11 cellular contexts compared by ENCODE assay signal in genomic region chr4:77699731-77700210, GRCh38.
DNase-seq lines count a peak whose midpoint lies in the region; TF ChIP-seq lines count a peak whose summit lies in the region.
"Had no signal": no experiment of that assay in that cellular context is flagged by ENCODE, and none has a peak within 500 bp of the region (broad histone marks: within the 10 kb centered on the region; RNA-seq: fewer than 3 reads in every experiment).

No MANE protein-coding gene starts in this region.

- no peaks in the 10 kb centered on the region for H3K9me3 Mint-ChIP-seq in T-helper 2 cell treated with Interferon-gamma antibody and Interleukin-4, amounts not matched to agents 5 μg/mL and 100 μg/mL, for 36 hours
- H3K9me3 Mint-ChIP-seq: immature natural killer cell; stimulated activated naive CD8-positive, alpha-beta T cell treated with anti-CD3 and anti-CD28 coated beads, Interleukin-15, Interleukin-2, amounts not matched to agents 100 ng/mL and 50 ng/mL, for 24 hours had no signal

- H3K27me3 Mint-ChIP-seq in T-helper 2 cell treated with Interferon-gamma antibody and Interleukin-4, amounts not matched to agents 5 μg/mL and 100 μg/mL, for 36 hours (ENCODE audit: low read depth): peaks cover 26% of the 10 kb centered on the region
- H3K27me3 Mint-ChIP-seq: stimulated activated naive CD8-positive, alpha-beta T cell treated with anti-CD3 and anti-CD28 coated beads, Interleukin-15, Interleukin-2, amounts not matched to agents 100 ng/mL and 50 ng/mL, for 24 hours had no signal

- TF ChIP-seq POLR2A in ovary (IDR thresholded peaks at IDR 0.05): no peak

- no peak overlapping the region for H3K4me3 ChIP-seq in ovary

- no peaks in the 10 kb centered on the region for H3K9me3 ChIP-seq in ovary

- no peak overlapping the region for H3K27ac Mint-ChIP-seq in T-helper 2 cell treated with Interferon-gamma antibody and Interleukin-4, amounts not matched to agents 5 μg/mL and 100 μg/mL, for 36 hours
- H3K27ac Mint-ChIP-seq: activated CD8-positive, alpha-beta T cell treated with anti-CD3 and anti-CD28 coated beads, Interleukin-2, amount 10 ng/mL, durations not matched to agents 7 days and 5 days; stimulated activated naive CD8-positive, alpha-beta T cell treated with anti-CD3 and anti-CD28 coated beads, Interleukin-15, Interleukin-2, amounts not matched to agents 100 ng/mL and 50 ng/mL, for 24 hours had no signal

- DNase-seq in AG20443 (ENCODE audit: low spot score) (peak; percentile 38), HT-29 (ENCODE audit: low spot score) (peak; percentile 10), amniotic epithelial cell (ENCODE audit: low read depth) (peak; percentile 96), kidney tubule cell (ENCODE audit: low spot score) (peak; percentile 87), T-helper 9 cell (no peak), ovary (no peak), nucleus accumbens (lab: John Stamatoyannopoulos, UW) (no peak)
- no peak for DNase-seq in T-helper 2 cell treated with Interferon-gamma antibody and Interleukin-4, amounts not matched to agents 5 μg/mL and 100 μg/mL, for 36 hours (ENCODE audit: low spot score)
- DNase-seq: activated CD8-positive, alpha-beta T cell treated with anti-CD3 and anti-CD28 coated beads, Interleukin-2, amount 10 ng/mL, durations not matched to agents 7 days and 5 days; immature natural killer cell had no signal

- no peaks in the 10 kb centered on the region for H3K36me3 Mint-ChIP-seq in T-helper 2 cell treated with Interferon-gamma antibody and Interleukin-4, amounts not matched to agents 5 μg/mL and 100 μg/mL, for 36 hours (ENCODE audit: low read depth)

- H3K36me3 ChIP-seq in ovary: no peaks in the 10 kb centered on the region

- H3K27ac ChIP-seq in ovary: no peak overlapping the region

- TF ChIP-seq EP300 in ovary (IDR thresholded peaks at IDR 0.05): no peak

- H3K4me1 ChIP-seq in ovary (ENCODE audit: insufficient read depth): no peaks in the 10 kb centered on the region

- intact Hi-C loops in ovary (cut with DNase I): no loop called here

- H3K27me3 ChIP-seq in ovary: no peaks in the 10 kb centered on the region

- no peak for TF ChIP-seq CTCF in ovary (IDR thresholded peaks at IDR 0.05)

- no peaks in the 10 kb centered on the region for H3K4me1 Mint-ChIP-seq in T-helper 2 cell treated with Interferon-gamma antibody and Interleukin-4, amounts not matched to agents 5 μg/mL and 100 μg/mL, for 36 hours (ENCODE audit: low read depth)
- H3K4me1 Mint-ChIP-seq: immature natural killer cell had no signal

- no peak overlapping the region for H3K4me3 Mint-ChIP-seq in T-helper 2 cell treated with Interferon-gamma antibody and Interleukin-4, amounts not matched to agents 5 μg/mL and 100 μg/mL, for 36 hours
- H3K4me3 Mint-ChIP-seq: activated CD8-positive, alpha-beta T cell treated with anti-CD3 and anti-CD28 coated beads, Interleukin-2, amount 10 ng/mL, durations not matched to agents 7 days and 5 days; immature natural killer cell; stimulated activated naive CD8-positive, alpha-beta T cell treated with anti-CD3 and anti-CD28 coated beads, Interleukin-15, Interleukin-2, amounts not matched to agents 100 ng/mL and 50 ng/mL, for 24 hours had no signal

- 36 to 41% (median 41%) methylated on average over 3 of the region's 3 CpGs for WGBS in ovary, 3 donors

Comparison
In these comparisons a context has a peak if more than half of its experiments do, and no peak if none do; other contexts are left out.
1. DNase-seq: peak in AG20443 (single experiment), HT-29 (single experiment), amniotic epithelial cell (single experiment) and kidney tubule cell (single experiment); none in T-helper 2 cell treated with Interferon-gamma antibody and Interleukin-4, amounts not matched to agents 5 μg/mL and 100 μg/mL, for 36 hours (single experiment), T-helper 9 cell (single experiment), ovary (0 of 5) and nucleus accumbens (0 of 56).